8 cellular contexts compared by ENCODE assay signal in the genomic region with DNA sequence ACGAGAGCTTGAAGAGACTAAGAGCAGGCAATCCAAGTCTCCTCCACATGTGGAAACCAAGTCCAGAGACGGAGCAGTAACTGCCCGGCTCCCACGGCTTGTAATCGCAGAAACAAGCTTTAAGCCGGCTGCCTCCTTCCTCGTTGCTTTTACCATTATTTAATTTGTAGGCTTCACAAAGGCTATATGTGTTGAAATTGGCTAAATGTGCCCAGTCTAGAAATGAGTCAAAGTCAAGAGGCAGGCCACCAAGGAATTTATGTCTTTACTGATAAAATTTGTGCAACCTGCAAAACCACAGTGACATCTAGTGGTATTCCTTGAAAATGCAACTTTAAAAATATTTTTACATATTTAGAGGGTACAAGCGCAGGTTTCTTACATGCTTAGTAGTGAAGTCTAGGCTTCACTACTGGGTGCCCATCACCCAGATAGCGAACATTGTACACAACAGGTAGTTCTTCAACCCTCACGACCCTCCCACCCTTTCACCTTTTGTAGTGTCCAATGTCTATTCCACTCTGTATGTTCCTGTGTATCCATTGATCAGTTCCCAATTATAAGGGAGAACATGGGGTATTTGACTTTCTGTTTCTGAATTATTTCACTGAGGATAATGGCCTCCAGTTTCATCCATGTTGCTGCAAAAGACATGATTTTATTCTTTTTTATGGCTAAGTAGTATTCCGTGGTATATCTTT. TPM values are rescaled to one million over a fixed set of nuclear protein-coding genes. Genes with fewer than 3 reads are reported as not detected.
DNase-seq lines count a peak whose midpoint lies in the region; ATAC-seq and TF ChIP-seq lines count a peak whose summit lies in the region.

No MANE protein-coding gene starts in this region.

- TF ChIP-seq CTCF in BJ (IDR thresholded peaks at IDR 0.05; ENCODE audit: insufficient read depth, low read depth, low read length), result peak; percentile 71
- TF ChIP-seq CTCF in SU-DHL-6 (IDR thresholded peaks at IDR 0.05; ENCODE audit: insufficient read depth, low read length, poor library complexity, severe bottlenecking), result peak; percentile 58
- TF ChIP-seq CTCF in osteocyte (IDR thresholded peaks at IDR 0.05), result peak; percentile 82

- no peak overlapping the region for H3K4me2 ChIP-seq in SU-DHL-6 (ENCODE audit: low read depth, low read length, poor library complexity, severe bottlenecking)

- no peak overlapping the region for H3K4me3 ChIP-seq in BJ (ENCODE audit: low read depth, low read length)
- H3K4me3 ChIP-seq in SU-DHL-6 (ENCODE audit: insufficient read depth, low read length, poor library complexity, severe bottlenecking), result no peak overlapping the region

- POLR2A ChIA-PET in BJ (lab: Charles Lee), result no interaction called here
- POLR2A ChIA-PET in activated CD4-positive, alpha-beta memory T cell treated with anti-CD3 and anti-CD28 coated beads for 36 hours (lab: Charles Lee), result no interaction called here

- intact Hi-C loops in activated CD4-positive, alpha-beta memory T cell treated with anti-CD3 and anti-CD28 coated beads for 36 hours (cut with micrococcal nuclease), result loop anchor here (1.0 to 10.0 kb wide), 4 partner anchors 26 to 1058 kb away; no protein-coding TSS in a partner anchor

- H3K27me3 ChIP-seq in BJ (ENCODE audit: control insufficient read depth, insufficient read depth, low read length) (peaks cover 1% of the 10 kb centered on the region; the same call in 1 of the 2 replicates), SU-DHL-6 (ENCODE audit: low read length) (no peaks in the 10 kb centered on the region)

- H3K36me3 ChIP-seq in BJ (ENCODE audit: control insufficient read depth, insufficient read depth, low read length) (no peaks in the 10 kb centered on the region), SU-DHL-6 (ENCODE audit: low read length) (no peaks in the 10 kb centered on the region)

- H3K27ac Mint-ChIP-seq in osteocyte (ENCODE audit: unreplicated experiment), result peak overlapping the region; percentile 32
- no peak overlapping the region for H3K27ac Mint-ChIP-seq in activated CD4-positive, alpha-beta memory T cell treated with anti-CD3 and anti-CD28 coated beads for 36 hours

- H3K9me3 Mint-ChIP-seq in osteocyte (ENCODE audit: unreplicated experiment), result no peaks in the 10 kb centered on the region
- no peaks in the 10 kb centered on the region for H3K9me3 Mint-ChIP-seq in activated CD4-positive, alpha-beta memory T cell treated with anti-CD3 and anti-CD28 coated beads for 36 hours

- no peak for DNase-seq in BJ (ENCODE audit: low read depth)
- DNase-seq in LoVo (ENCODE audit: low spot score), result peak; percentile 60
- DNase-seq in fibroblast of the conjunctiva (ENCODE audit: low read depth), result peak; percentile 77
- no peak for DNase-seq in osteocyte (ENCODE audit: extremely low spot score, unreplicated experiment)
- no peak for DNase-seq in activated CD4-positive, alpha-beta memory T cell treated with anti-CD3 and anti-CD28 coated beads for 36 hours

- no peak overlapping the region for H3K9ac ChIP-seq in SU-DHL-6 (ENCODE audit: low read length)

- CTCF ChIA-PET in BJ (lab: Yijun Ruan, JAX), result interaction anchor here (0.7 to 2.5 kb wide), 21 partner anchors 10 to 1389 kb away, joined by 3 to 11 read pairs (median 4); a partner anchor contains a TSS
- CTCF ChIA-PET in activated CD4-positive, alpha-beta memory T cell treated with anti-CD3 and anti-CD28 coated beads for 36 hours (lab: Charles Lee), result interaction anchor here (0.6 to 3.5 kb wide), 32 partner anchors 9 to 1727 kb away, joined by 3 to 58 read pairs (median 4); no protein-coding TSS in a partner anchor

- H2AFZ ChIP-seq in SU-DHL-6 (ENCODE audit: low read depth, low read length, severe bottlenecking), result no peak overlapping the region

- no peaks in the 10 kb centered on the region for H3K79me2 ChIP-seq in SU-DHL-6 (ENCODE audit: insufficient read depth, low read length)

- ATAC-seq in GM18861 (IDR thresholded peaks at IDR 0.05; ENCODE audit: unreplicated experiment) (peak; percentile 60), GM19023 (IDR thresholded peaks at IDR 0.05; ENCODE audit: unreplicated experiment) (no peak)

- H3F3A ChIP-seq in SU-DHL-6 (ENCODE audit: insufficient read depth), result no peaks in the 10 kb centered on the region

- no peaks in the 10 kb centered on the region for H3K9me3 ChIP-seq in SU-DHL-6 (ENCODE audit: insufficient read depth, low read length)

- no peaks in the 10 kb centered on the region for H4K20me1 ChIP-seq in SU-DHL-6 (ENCODE audit: low read depth, low read length)

- no peak overlapping the region for H3K4me3 Mint-ChIP-seq in osteocyte (ENCODE audit: unreplicated experiment)
- no peak overlapping the region for H3K4me3 Mint-ChIP-seq in activated CD4-positive, alpha-beta memory T cell treated with anti-CD3 and anti-CD28 coated beads for 36 hours

- no peaks in the 10 kb centered on the region for H3K27me3 Mint-ChIP-seq in osteocyte (ENCODE audit: unreplicated experiment)
- peaks cover 1% of the 10 kb centered on the region for H3K27me3 Mint-ChIP-seq in activated CD4-positive, alpha-beta memory T cell treated with anti-CD3 and anti-CD28 coated beads for 36 hours

- H3K9me2 ChIP-seq in SU-DHL-6 (replicated peaks; ENCODE audit: insufficient read depth, low read length), result no peaks in the 10 kb centered on the region

- no peak overlapping the region for H3K27ac ChIP-seq in SU-DHL-6 (ENCODE audit: low read depth, low read length)

- H3K36me3 Mint-ChIP-seq in osteocyte (ENCODE audit: unreplicated experiment), result no peaks in the 10 kb centered on the region
- no peaks in the 10 kb centered on the region for H3K36me3 Mint-ChIP-seq in activated CD4-positive, alpha-beta memory T cell treated with anti-CD3 and anti-CD28 coated beads for 36 hours

- H3K4me1 Mint-ChIP-seq in osteocyte (ENCODE audit: unreplicated experiment), result peaks cover 22% of the 10 kb centered on the region
- no peaks in the 10 kb centered on the region for H3K4me1 Mint-ChIP-seq in activated CD4-positive, alpha-beta memory T cell treated with anti-CD3 and anti-CD28 coated beads for 36 hours (ENCODE audit: low read depth)

RNA-seq across cellular contexts. Expression of a gene that starts 33.5 kb away (rescaled TPM):
- 1.7 and 2.7 TPM in 2 replicates for polyA plus RNA-seq in BJ (2011; rRNA removed)
- 4.1 and 5.5 TPM in 2 replicates for polyA minus RNA-seq in BJ (2011; rRNA and poly(A)+ RNA removed)
- total RNA-seq in osteocyte, result 139 TPM in 2 replicates
- total RNA-seq in activated CD4-positive, alpha-beta memory T cell treated with anti-CD3 and anti-CD28 coated beads for 36 hours, result not detected

Comparison
In these comparisons a context has a peak if more than half of its experiments do, and no peak if none do; other contexts are left out.
1. DNase-seq: peak in LoVo (single experiment) and fibroblast of the conjunctiva (single experiment); none in BJ (single experiment), osteocyte (single experiment) and activated CD4-positive, alpha-beta memory T cell treated with anti-CD3 and anti-CD28 coated beads for 36 hours (single experiment).
2. RNA of a gene that starts 33.5 kb away (total RNA-seq): 139 TPM in osteocyte; not detected in activated CD4-positive, alpha-beta memory T cell treated with anti-CD3 and anti-CD28 coated beads for 36 hours; every median in the first group is over 100 times any median in the second.
3. Peak in every context shown above with its lines, with median percentiles within 50 percentile points of each other: CTCF ChIP-seq.